In the genomic region with DNA sequence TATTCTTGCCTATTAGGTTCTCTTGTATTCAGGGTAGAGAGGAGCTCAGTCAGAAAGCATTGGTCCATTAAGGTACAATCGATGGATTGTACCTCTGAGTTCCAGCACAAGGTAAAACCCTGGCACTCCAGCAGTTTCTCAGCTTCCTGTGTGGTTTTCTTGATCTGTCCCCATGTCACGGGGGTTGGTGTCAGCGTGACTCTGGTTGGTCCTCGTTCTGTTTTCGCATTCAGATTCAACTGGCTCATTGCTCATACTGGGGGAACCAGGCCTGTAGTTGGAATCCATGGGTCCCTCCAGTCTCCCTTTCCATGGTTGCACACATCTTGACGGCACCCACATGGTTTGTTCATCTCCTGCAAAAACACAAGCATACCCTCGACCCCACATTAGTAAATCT, we compare ENCODE assay signal across 14 cellular contexts. TPM values are rescaled to one million over a fixed set of nuclear protein-coding genes. Genes with fewer than 3 reads are reported as not detected.
DNase-seq lines count a peak whose midpoint lies in the region; ATAC-seq and TF ChIP-seq lines count a peak whose summit lies in the region.
"Had no signal": no experiment of that assay in that cellular context is flagged by ENCODE, and none has a peak within 500 bp of the region (broad histone marks: within the 10 kb centered on the region; RNA-seq: fewer than 3 reads in every experiment).

No MANE protein-coding gene starts in this region.

- no peak for TF ChIP-seq CTCF in neutrophil (IDR thresholded peaks at IDR 0.05)

- no peaks in the 10 kb centered on the region for H3K36me3 Mint-ChIP-seq in CD4-positive, CD25-positive, alpha-beta regulatory T cell

- H3K18ac ChIP-seq in mesenchymal stem cell (ENCODE audit: low read depth in 1 of 2, low read length in 2 of 2): no peak overlapping the region

- H4K91ac ChIP-seq in mesenchymal stem cell (ENCODE audit: low read length): no peak overlapping the region

- H3K4me3 Mint-ChIP-seq in CD4-positive, CD25-positive, alpha-beta regulatory T cell: peak overlapping the region; percentile 34 to 75 (median 48)
- H3K4me3 Mint-ChIP-seq: neural crest cell had no signal

- peak; percentile 27 to 91 (median 63) for DNase-seq in CD4-positive, CD25-positive, alpha-beta regulatory T cell
- peak; percentile 68 for DNase-seq in activated CD4-positive, alpha-beta T cell treated with anti-CD3 and anti-CD28 coated beads for 48 hours
- peak; percentile 84 for DNase-seq in activated effector memory CD4-positive, alpha-beta T cell treated with anti-CD3 and anti-CD28 coated beads, Interleukin-2, amount 50 U/mL, for 16 hours
- DNase-seq in mesenchymal stem cell (no peak), hippocampal formation (lab: John Stamatoyannopoulos, UW) (no peak), RPMI8226 (no peak)
- DNase-seq: ACHN, Karpas-422, left cardiac atrium, SK-N-SH had no signal

- peak overlapping the region; percentile 45 for H3K4me3 ChIP-seq in CD4-positive, CD25-positive, alpha-beta regulatory T cell (ENCODE audit: low read depth, low read length)
- no peak overlapping the region for H3K4me3 ChIP-seq in neutrophil (ENCODE audit: low read depth in 1 of 2, low read length in 1 of 2)
- no peak overlapping the region for H3K4me3 ChIP-seq in mesenchymal stem cell (ENCODE audit: insufficient read depth in 1 of 2, low read depth in 1 of 2, low read length in 2 of 2)

- H2BK120ac ChIP-seq in mesenchymal stem cell (ENCODE audit: low read depth, low read length): no peak overlapping the region

- H3K9me3 Mint-ChIP-seq in CD4-positive, CD25-positive, alpha-beta regulatory T cell: peaks cover 0 to 3% (median 1%) of the 10 kb centered on the region in 7 donors

- H3K9ac ChIP-seq in mesenchymal stem cell (ENCODE audit: low read length): no peak overlapping the region
- H3K9ac ChIP-seq: SK-N-SH had no signal

- H2AK5ac ChIP-seq in mesenchymal stem cell (ENCODE audit: low read length, severe bottlenecking): no peak overlapping the region

- no peaks in the 10 kb centered on the region for H3K79me1 ChIP-seq in mesenchymal stem cell (replicated peaks; ENCODE audit: low read length, poor library complexity, severe bottlenecking)

- no peak overlapping the region for H3K4me2 ChIP-seq in mesenchymal stem cell (ENCODE audit: low read length, poor library complexity, severe bottlenecking)
- H3K4me2 ChIP-seq: SK-N-SH had no signal

- no peaks in the 10 kb centered on the region for H3K27me3 Mint-ChIP-seq in CD4-positive, CD25-positive, alpha-beta regulatory T cell

- H3K23ac ChIP-seq in mesenchymal stem cell (ENCODE audit: low read length in 2 of 2): no peak overlapping the region

- H3K4me1 ChIP-seq in CD4-positive, CD25-positive, alpha-beta regulatory T cell (ENCODE audit: control insufficient read depth, insufficient read depth, low read length, poor library complexity, severe bottlenecking): peaks cover 52% of the 10 kb centered on the region
- H3K4me1 ChIP-seq in neutrophil (ENCODE audit: control insufficient read depth in 1 of 2, insufficient read depth in 1 of 2, low read depth in 1 of 2, low read length in 1 of 2) (peaks cover 15 to 23% of the 10 kb centered on the region in 2 experiments), mesenchymal stem cell (ENCODE audit: control insufficient read depth, insufficient read depth, low read depth, low read length) (peaks cover under 1% of the 10 kb centered on the region)

- H2BK15ac ChIP-seq in mesenchymal stem cell (ENCODE audit: low read depth, poor library complexity, severe bottlenecking): no peak overlapping the region

- H3K27ac ChIP-seq in CD4-positive, CD25-positive, alpha-beta regulatory T cell (ENCODE audit: insufficient read depth, low read length, poor library complexity, severe bottlenecking): peak overlapping the region; percentile 77
- peak overlapping the region; percentile 41 for H3K27ac ChIP-seq in neutrophil
- no peak overlapping the region for H3K27ac ChIP-seq in mesenchymal stem cell (ENCODE audit: low read length, poor library complexity, severe bottlenecking)
- H3K27ac ChIP-seq: epithelial cell of prostate had no signal

- H3K4me1 Mint-ChIP-seq in CD4-positive, CD25-positive, alpha-beta regulatory T cell: peaks cover 34 to 87% (median 60%) of the 10 kb centered on the region in 4 donors

- no peak overlapping the region for H2BK5ac ChIP-seq in mesenchymal stem cell (ENCODE audit: low read depth, low read length, poor library complexity, severe bottlenecking)

- H4K8ac ChIP-seq in mesenchymal stem cell (ENCODE audit: low read length): no peak overlapping the region

- H3K36me3 ChIP-seq in CD4-positive, CD25-positive, alpha-beta regulatory T cell (ENCODE audit: control insufficient read depth, insufficient read depth, low read length): no peaks in the 10 kb centered on the region
- H3K36me3 ChIP-seq in neutrophil (no peaks in the 10 kb centered on the region), mesenchymal stem cell (ENCODE audit: control insufficient read depth in 1 of 2, insufficient read depth in 2 of 2, low read depth in 1 of 2, low read length in 2 of 2) (no peaks in the 10 kb centered on the region)

- H3K14ac ChIP-seq in mesenchymal stem cell (ENCODE audit: low read length in 2 of 2): no peak overlapping the region

- no peak overlapping the region for H2BK12ac ChIP-seq in mesenchymal stem cell (ENCODE audit: low read length in 2 of 2)

- no peak overlapping the region for H3K4ac ChIP-seq in mesenchymal stem cell (ENCODE audit: low read depth in 1 of 2, low read length in 2 of 2)

- peak; percentile 89 to 92 for ATAC-seq in CD4-positive, CD25-positive, alpha-beta regulatory T cell (ENCODE audit: low read depth in 2 of 2)
- ATAC-seq in GM19351 (IDR thresholded peaks at IDR 0.05; ENCODE audit: unreplicated experiment): no peak
- ATAC-seq: left cardiac atrium had no signal

- 70% methylated on average over 6 of the region's 7 CpGs for WGBS in mesenchymal stem cell

- H3K9me3 ChIP-seq in CD4-positive, CD25-positive, alpha-beta regulatory T cell (ENCODE audit: control insufficient read depth in 2 of 2, low read length in 2 of 2): no peaks in the 10 kb centered on the region
- no peaks in the 10 kb centered on the region for H3K9me3 ChIP-seq in neutrophil
- H3K9me3 ChIP-seq in mesenchymal stem cell (ENCODE audit: control insufficient read depth, low read length): no peaks in the 10 kb centered on the region
- H3K9me3 ChIP-seq: SK-N-SH had no signal

- H3K27me3 ChIP-seq in CD4-positive, CD25-positive, alpha-beta regulatory T cell (ENCODE audit: control insufficient read depth, insufficient read depth, low read length): no peaks in the 10 kb centered on the region
- H3K27me3 ChIP-seq in neutrophil (peaks cover 24% of the 10 kb centered on the region), mesenchymal stem cell (ENCODE audit: control insufficient read depth in 1 of 2, insufficient read depth in 1 of 2, low read length in 2 of 2) (peaks cover 49 to 82% of the 10 kb centered on the region in 2 experiments)

- peak overlapping the region; percentile 90 to 94 (median 93) for H3K27ac Mint-ChIP-seq in CD4-positive, CD25-positive, alpha-beta regulatory T cell

- no peak overlapping the region for H2AFZ ChIP-seq in mesenchymal stem cell (ENCODE audit: low read depth, low read length)

RNA-seq across cellular contexts. Expression of gene RASGEF1A, which starts 32.7 kb away (rescaled TPM):
- total RNA-seq in CD4-positive, CD25-positive, alpha-beta regulatory T cell: 0.91 TPM
- under 1 TPM; 0.16 to 0.41 (median 0.34) TPM for polyA plus RNA-seq in CD4-positive, CD25-positive, alpha-beta regulatory T cell
- polyA plus RNA-seq in mesenchymal stem cell (2013, experiment 1 of 2): 1.4 TPM
- 1.3 TPM for polyA plus RNA-seq in mesenchymal stem cell (2013, experiment 2 of 2)
- polyA plus RNA-seq: SK-N-SH had no signal

Comparison
In these comparisons a context has a peak if more than half of its experiments do, and no peak if none do; other contexts are left out.
1. DNase-seq: peak in CD4-positive, CD25-positive, alpha-beta regulatory T cell (3 of 3), activated CD4-positive, alpha-beta T cell treated with anti-CD3 and anti-CD28 coated beads for 48 hours (single experiment) and activated effector memory CD4-positive, alpha-beta T cell treated with anti-CD3 and anti-CD28 coated beads, Interleukin-2, amount 50 U/mL, for 16 hours (single experiment); none in mesenchymal stem cell (single experiment), hippocampal formation (0 of 2) and RPMI8226 (single experiment).